Comparison of ENCODE assay signal across 2 cellular contexts in genomic region chr12:56645201-56645716, GRCh38.
TF ChIP-seq lines count a peak whose summit lies in the region.

No MANE protein-coding gene starts in this region.

TF ChIP-seq in IMR-90, 13 proteins besides CTCF, POLR2A, EP300 and RAD21:
- no peak for TF ChIP-seq BHLHE40 (IDR thresholded peaks at IDR 0.05; ENCODE audit: low read depth, low read length)
- TF ChIP-seq ELK1 (IDR thresholded peaks at IDR 0.05; ENCODE audit: borderline replicate concordance, low read depth, low read length) = no peak
- no peak for TF ChIP-seq CHD1 (IDR thresholded peaks at IDR 0.05; ENCODE audit: low read depth, low read length)
- no peak for TF ChIP-seq MAFK (IDR thresholded peaks at IDR 0.05; ENCODE audit: low read depth, low read length)
- no peak for TF ChIP-seq SMC3 (IDR thresholded peaks at IDR 0.05; ENCODE audit: low read depth, low read length)
- no peak for TF ChIP-seq MAZ (IDR thresholded peaks at IDR 0.05; ENCODE audit: borderline replicate concordance, low read depth, low read length)
- TF ChIP-seq MXI1 (IDR thresholded peaks at IDR 0.05; ENCODE audit: borderline replicate concordance, low read depth, low read length) = no peak
- no peak for TF ChIP-seq RCOR1 (IDR thresholded peaks at IDR 0.05; ENCODE audit: insufficient replicate concordance, low read length)
- no peak for TF ChIP-seq FOS (IDR thresholded peaks at IDR 0.05; ENCODE audit: low read depth, low read length)
- TF ChIP-seq NFE2L2 (IDR thresholded peaks at IDR 0.05; ENCODE audit: low read depth, low read length) = no peak
- TF ChIP-seq CEBPB (IDR thresholded peaks at IDR 0.05; ENCODE audit: low read depth, low read length) = no peak
- TF ChIP-seq USF2 (IDR thresholded peaks at IDR 0.05; ENCODE audit: low read depth, low read length) = no peak
- no peak for TF ChIP-seq RFX5 (IDR thresholded peaks at IDR 0.05; ENCODE audit: low read depth, low read length)

TF ChIP-seq in K562, 482 proteins besides CTCF, POLR2A, EP300 and RAD21 (continues in another document):
- TF ChIP-seq ETS1 (conservative IDR thresholded peaks at IDR 0.05; ENCODE audit: control insufficient read depth, low read depth, low read length) = 0 out of 2 replicates have a peak, but pooled peaks have one; percentile 32
- no peak for TF ChIP-seq ZBTB17 (CRISPR knock-in tag; IDR thresholded peaks at IDR 0.05)
- TF ChIP-seq ZEB2 (IDR thresholded peaks at IDR 0.05) = no peak
- no peak for TF ChIP-seq ZNF263 (CRISPR knock-in tag; IDR thresholded peaks at IDR 0.05; ENCODE audit: borderline replicate concordance)
- TF ChIP-seq ZNF134 (CRISPR knock-in tag; conservative IDR thresholded peaks at IDR 0.05) = no peak
- TF ChIP-seq SETDB1 (IDR thresholded peaks at IDR 0.05; ENCODE audit: low read length) = no peak
- peak; percentile 20; the same call in 1 of the 2 replicates for TF ChIP-seq NKRF (IDR thresholded peaks at IDR 0.05; ENCODE audit: borderline replicate concordance)
- TF ChIP-seq ZNF232 (CRISPR knock-in tag; IDR thresholded peaks at IDR 0.05) = no peak; the same call in 1 of the 2 replicates
- no peak for TF ChIP-seq CAMTA2 (CRISPR knock-in tag; conservative IDR thresholded peaks at IDR 0.05)
- no peak; the same call in 1 of the 2 replicates for TF ChIP-seq MAX (CRISPR knock-in tag; IDR thresholded peaks at IDR 0.05)
- TF ChIP-seq DDX20 (tag; IDR thresholded peaks at IDR 0.05; ENCODE audit: low read depth) = no peak
- peak; percentile 91; the same call in 1 of the 2 replicates for TF ChIP-seq ZC3H4 (CRISPR knock-in tag; IDR thresholded peaks at IDR 0.05; ENCODE audit: borderline replicate concordance)
- no peak for TF ChIP-seq ID3 (CRISPR knock-in tag; IDR thresholded peaks at IDR 0.05)
- no peak for TF ChIP-seq ID3 (tag; IDR thresholded peaks at IDR 0.05)
- no peak for TF ChIP-seq RUNX1 (IDR thresholded peaks at IDR 0.05; ENCODE audit: low read depth)
- TF ChIP-seq ZSCAN32 (CRISPR knock-in tag; IDR thresholded peaks at IDR 0.05) = no peak
- no peak for TF ChIP-seq KDM5B (IDR thresholded peaks at IDR 0.05; ENCODE audit: insufficient replicate concordance, low read depth, low read length)
- TF ChIP-seq ZKSCAN1 (IDR thresholded peaks at IDR 0.05; ENCODE audit: low read depth, low read length) = no peak
- TF ChIP-seq IRF1 (CRISPR knock-in tag; IDR thresholded peaks at IDR 0.05; ENCODE audit: borderline replicate concordance) = no peak
- TF ChIP-seq FOXA1 (IDR thresholded peaks at IDR 0.05; ENCODE audit: borderline replicate concordance) = no peak
- TF ChIP-seq HSF4 (CRISPR knock-in tag; IDR thresholded peaks at IDR 0.05; ENCODE audit: borderline replicate concordance) = no peak
- peak; percentile 43; the same call in 1 of the 2 replicates for TF ChIP-seq ZNF12 (CRISPR knock-in tag; IDR thresholded peaks at IDR 0.05)
- TF ChIP-seq ATF2 (CRISPR knock-in tag; IDR thresholded peaks at IDR 0.05) = no peak
- no peak for TF ChIP-seq XRCC3 (IDR thresholded peaks at IDR 0.05)
- TF ChIP-seq NR1H2 (CRISPR knock-in tag; IDR thresholded peaks at IDR 0.05) = peak; percentile 68; the same call in 1 of the 2 replicates
- no peak for TF ChIP-seq MXI1 (IDR thresholded peaks at IDR 0.05; ENCODE audit: low read depth, low read length)
- 0 out of 2 replicates have a peak, but pooled peaks have one; percentile 19 for TF ChIP-seq BRD4 (IDR thresholded peaks at IDR 0.05)
- 0 out of 2 replicates have a peak, but pooled peaks have one; percentile 1 for TF ChIP-seq ZNF584 (CRISPR knock-in tag; IDR thresholded peaks at IDR 0.05; ENCODE audit: low read depth)
- TF ChIP-seq SIN3A (IDR thresholded peaks at IDR 0.05; ENCODE audit: borderline replicate concordance in 2 of 2, control insufficient read depth in 1 of 2, low read depth in 2 of 2, low read length in 2 of 2) = peak in 1 of 2 experiments; percentile 80; a peak in 1 of 4 replicates
- peak; percentile 58; the same call in 1 of the 2 replicates for TF ChIP-seq PREB (CRISPR knock-in tag; IDR thresholded peaks at IDR 0.05)
- TF ChIP-seq ZNF124 (CRISPR knock-in tag; IDR thresholded peaks at IDR 0.05) = no peak
- no peak for TF ChIP-seq KDM2B (CRISPR knock-in tag; IDR thresholded peaks at IDR 0.05)
- TF ChIP-seq POLR3A (IDR thresholded peaks at IDR 0.05; ENCODE audit: borderline replicate concordance, extremely low read depth, insufficient read depth, insufficient read length) = no peak
- no peak for TF ChIP-seq GATAD2A (IDR thresholded peaks at IDR 0.05)
- TF ChIP-seq TRIM28 (IDR thresholded peaks at IDR 0.05) = no peak
- TF ChIP-seq CBFA2T2 (conservative IDR thresholded peaks at IDR 0.05) = no peak
- no peak for TF ChIP-seq TRIM25 (IDR thresholded peaks at IDR 0.05; ENCODE audit: borderline replicate concordance)
- TF ChIP-seq FOXP1 (CRISPR knock-in tag; IDR thresholded peaks at IDR 0.05) = 0 out of 2 replicates have a peak, but pooled peaks have one; percentile 90
- TF ChIP-seq EWSR1 (IDR thresholded peaks at IDR 0.05; ENCODE audit: borderline replicate concordance, low read depth, partially characterized antibody) = no peak
- no peak for TF ChIP-seq THRA (IDR thresholded peaks at IDR 0.05)
- TF ChIP-seq HMG20B (CRISPR knock-in tag; IDR thresholded peaks at IDR 0.05) = no peak
- TF ChIP-seq ATF3 (IDR thresholded peaks at IDR 0.05) = no peak
- no peak for TF ChIP-seq ATF3 (CRISPR knock-in tag; conservative IDR thresholded peaks at IDR 0.05)
- TF ChIP-seq MYC (IDR thresholded peaks at IDR 0.05; ENCODE audit: low read depth, low read length) = no peak
- no peak for TF ChIP-seq MYC (CRISPR knock-in tag; IDR thresholded peaks at IDR 0.05; ENCODE audit: borderline replicate concordance, low read depth)
- TF ChIP-seq SRSF1 (IDR thresholded peaks at IDR 0.05; ENCODE audit: low read depth, low read length) = no peak
- no peak for TF ChIP-seq ZZZ3 (IDR thresholded peaks at IDR 0.05)
- TF ChIP-seq MED1 (CRISPR knock-in tag; IDR thresholded peaks at IDR 0.05; ENCODE audit: borderline replicate concordance) = no peak
- no peak for TF ChIP-seq CHAMP1 (IDR thresholded peaks at IDR 0.05)
